Comparison of ENCODE assay signal across 1 cellular context in genomic region chr3:58540176-58540863, GRCh38.
TF ChIP-seq lines count a peak whose summit lies in the region.

No MANE protein-coding gene starts in this region.

TF ChIP-seq in H1, 55 proteins besides CTCF, POLR2A, EP300 and RAD21:
- no peak for TF ChIP-seq HDAC2 (IDR thresholded peaks at IDR 0.05; ENCODE audit: borderline replicate concordance in 1 of 2, low read depth in 2 of 2, low read length in 2 of 2)
- TF ChIP-seq MAFK (IDR thresholded peaks at IDR 0.05; ENCODE audit: low read depth, low read length) = peak; percentile 84
TF ChIP-seq in H1: peak in this region for 1.
